ENCODE assay signal across 9 cellular contexts in the genomic region with DNA sequence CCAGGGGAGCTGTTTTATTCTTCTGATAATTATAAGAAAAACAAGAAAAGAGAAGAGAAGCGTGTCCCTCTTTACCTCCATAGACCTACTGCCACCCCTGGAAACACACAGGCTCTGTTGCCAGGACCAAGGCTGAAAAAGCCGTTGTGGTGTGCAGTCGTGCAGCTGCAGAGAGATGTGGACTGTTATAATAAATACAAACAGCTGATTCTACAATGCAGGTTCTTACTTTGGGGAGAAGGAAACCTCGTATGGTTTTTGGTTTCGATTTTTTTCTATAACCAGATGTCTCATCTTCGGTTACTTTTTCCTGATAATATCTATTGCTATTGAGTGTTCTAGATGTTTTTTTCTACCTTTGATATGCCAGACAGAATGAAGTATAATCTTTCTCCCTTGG. TPM values are rescaled to one million over a fixed set of nuclear protein-coding genes. Genes with fewer than 3 reads are reported as not detected.
DNase-seq lines count a peak whose midpoint lies in the region; ATAC-seq and TF ChIP-seq lines count a peak whose summit lies in the region.
"Had no signal": no experiment of that assay in that cellular context is flagged by ENCODE, and none has a peak within 500 bp of the region (broad histone marks: within the 10 kb centered on the region; RNA-seq: fewer than 3 reads in every experiment).

No MANE protein-coding gene starts in this region.

- H3K27me3 Mint-ChIP-seq in progenitor cell of endocrine pancreas = peaks cover 8% of the 10 kb centered on the region

- H3K27ac Mint-ChIP-seq in activated naive CD4-positive, alpha-beta T cell treated with anti-CD3 and anti-CD28 coated beads, Interleukin-2, amount 50 U/mL, for 72 hours = peak overlapping the region; percentile 83 to 89
- H3K27ac Mint-ChIP-seq in progenitor cell of endocrine pancreas = no peak overlapping the region

- no peaks in the 10 kb centered on the region for H3K4me1 Mint-ChIP-seq in progenitor cell of endocrine pancreas (ENCODE audit: low read depth)

- peak; percentile 65 for ATAC-seq in HG03558 (IDR thresholded peaks at IDR 0.05; ENCODE audit: extremely low read depth, unreplicated experiment)
- ATAC-seq in activated naive CD4-positive, alpha-beta T cell treated with anti-CD3 and anti-CD28 coated beads, Interleukin-2, amount 50 U/mL, for 72 hours = no peak
- ATAC-seq in GM18520 (IDR thresholded peaks at IDR 0.05; ENCODE audit: unreplicated experiment) = no peak

- TF ChIP-seq CTCF in progenitor cell of endocrine pancreas (IDR thresholded peaks at IDR 0.05; ENCODE audit: unreplicated experiment) = no peak

- no peaks in the 10 kb centered on the region for H3K9me3 Mint-ChIP-seq in activated naive CD4-positive, alpha-beta T cell treated with anti-CD3 and anti-CD28 coated beads, Interleukin-2, amount 50 U/mL, for 72 hours
- H3K9me3 Mint-ChIP-seq in progenitor cell of endocrine pancreas (ENCODE audit: low read depth) = no peaks in the 10 kb centered on the region

- peak; percentile 41 for DNase-seq in activated naive CD4-positive, alpha-beta T cell treated with Interleukin-2 at 50 U/mL for 16 hours
- no peak for DNase-seq in activated naive CD4-positive, alpha-beta T cell (lab: John Stamatoyannopoulos, UW)
- DNase-seq in activated naive CD4-positive, alpha-beta T cell treated with anti-CD3 and anti-CD28 coated beads, Interleukin-2, amount 50 U/mL, for 72 hours (ENCODE audit: low spot score in 2 of 2) = no peak
- peak; percentile 65 for DNase-seq in superior temporal gyrus (ENCODE audit: extremely low spot score)
- no peak for DNase-seq in progenitor cell of endocrine pancreas (ENCODE audit: low spot score, unreplicated experiment)
- DNase-seq in iPS-NIHi11 (ENCODE audit: low spot score) = no peak
- DNase-seq: effector CD4-positive, alpha-beta T cell had no signal

- no peak overlapping the region for H3K4me3 Mint-ChIP-seq in progenitor cell of endocrine pancreas (ENCODE audit: low read depth)

- H3K36me3 Mint-ChIP-seq in activated naive CD4-positive, alpha-beta T cell treated with anti-CD3 and anti-CD28 coated beads, Interleukin-2, amount 50 U/mL, for 72 hours = peaks cover under 1 to 7% of the 10 kb centered on the region in 2 donors
- H3K36me3 Mint-ChIP-seq in progenitor cell of endocrine pancreas (ENCODE audit: insufficient read depth) = no peaks in the 10 kb centered on the region

RNA-seq across cellular contexts. Expression of a gene that starts 28.1 kb away (rescaled TPM):
- 100 to 1,000 TPM; 161 to 168 TPM for total RNA-seq in activated naive CD4-positive, alpha-beta T cell treated with anti-CD3 and anti-CD28 coated beads, Interleukin-2, amount 50 U/mL, for 72 hours
- total RNA-seq in progenitor cell of endocrine pancreas = not detected in 2 replicates

Comparison
In these comparisons a context has a peak if more than half of its experiments do, and no peak if none do; other contexts are left out.
1. DNase-seq: peak in activated naive CD4-positive, alpha-beta T cell treated with Interleukin-2 at 50 U/mL for 16 hours (single experiment) and superior temporal gyrus (single experiment); none in activated naive CD4-positive, alpha-beta T cell (0 of 4), activated naive CD4-positive, alpha-beta T cell treated with anti-CD3 and anti-CD28 coated beads, Interleukin-2, amount 50 U/mL, for 72 hours (0 of 2), progenitor cell of endocrine pancreas (single experiment) and iPS-NIHi11 (single experiment).
2. RNA of a gene that starts 28.1 kb away (total RNA-seq): 161 to 168 TPM in activated naive CD4-positive, alpha-beta T cell treated with anti-CD3 and anti-CD28 coated beads, Interleukin-2, amount 50 U/mL, for 72 hours; not detected in progenitor cell of endocrine pancreas; every median in the first group is over 100 times any median in the second.